ENCODE assay signal across 21 cellular contexts in genomic region chr17:29212681-29213121, GRCh38. TPM values are rescaled to one million over a fixed set of nuclear protein-coding genes. Genes with fewer than 3 reads are reported as not detected.
DNase-seq lines count a peak whose midpoint lies in the region; ATAC-seq and TF ChIP-seq lines count a peak whose summit lies in the region.
"Had no signal": no experiment of that assay in that cellular context is flagged by ENCODE, and none has a peak within 500 bp of the region (broad histone marks: within the 10 kb centered on the region; RNA-seq: fewer than 3 reads in every experiment).

No MANE protein-coding gene starts in this region.

- H3K9me2 ChIP-seq in GM23338 (ENCODE audit: insufficient read depth) (no peaks in the 10 kb centered on the region), PC-3 (replicated peaks; ENCODE audit: low read length) (no peaks in the 10 kb centered on the region)

- no peaks in the 10 kb centered on the region for H3K79me2 ChIP-seq in GM23338 (replicated peaks; ENCODE audit: insufficient read depth)
- H3K79me2 ChIP-seq in PC-3 (ENCODE audit: low read length) = no peaks in the 10 kb centered on the region

- H3K9ac ChIP-seq in PC-3 (ENCODE audit: low read length) = no peak overlapping the region

- peaks cover 19% of the 10 kb centered on the region for H3K4me1 Mint-ChIP-seq in GM23338
- H3K4me1 Mint-ChIP-seq in activated naive CD4-positive, alpha-beta T cell treated with anti-CD3 and anti-CD28 coated beads for 36 hours (ENCODE audit: low read depth) = no peaks in the 10 kb centered on the region
- peaks cover 2% of the 10 kb centered on the region for H3K4me1 Mint-ChIP-seq in osteocyte (ENCODE audit: unreplicated experiment)
- H3K4me1 Mint-ChIP-seq: brain had no signal

- H3K27ac Mint-ChIP-seq in GM23338 = no peak overlapping the region
- no peak overlapping the region for H3K27ac Mint-ChIP-seq in activated naive CD4-positive, alpha-beta T cell treated with anti-CD3 and anti-CD28 coated beads for 36 hours
- no peak overlapping the region for H3K27ac Mint-ChIP-seq in osteocyte (ENCODE audit: unreplicated experiment)
- H3K27ac Mint-ChIP-seq: brain; effector memory CD8-positive, alpha-beta T cell had no signal

- intact Hi-C loops in PC-3 (cut with micrococcal nuclease) = no loop called here
- intact Hi-C loops in activated naive CD4-positive, alpha-beta T cell treated with anti-CD3 and anti-CD28 coated beads for 36 hours (cut with micrococcal nuclease) = no loop called here

- no peaks in the 10 kb centered on the region for H4K20me1 ChIP-seq in GM23338 (replicated peaks; ENCODE audit: insufficient read depth)
- no peaks in the 10 kb centered on the region for H4K20me1 ChIP-seq in PC-3 (ENCODE audit: low read length)

- H3K36me3 ChIP-seq in GM23338 (ENCODE audit: insufficient read depth) (no peaks in the 10 kb centered on the region), PC-3 (ENCODE audit: low read depth, low read length) (no peaks in the 10 kb centered on the region)
- H3K36me3 ChIP-seq: WERI-Rb-1 had no signal

- TF ChIP-seq CTCF in AG04450 (IDR thresholded peaks at IDR 0.05; ENCODE audit: low read depth, low read length) = no peak
- no peak for TF ChIP-seq CTCF in GM23338 (conservative IDR thresholded peaks at IDR 0.05; ENCODE audit: low read depth in 2 of 2)
- TF ChIP-seq CTCF in PC-3 (conservative IDR thresholded peaks at IDR 0.05; ENCODE audit: low read depth, low read length) = no peak
- TF ChIP-seq CTCF in osteocyte (IDR thresholded peaks at IDR 0.05) = no peak

- H2AFZ ChIP-seq in GM23338 (peak overlapping the region; percentile 83), PC-3 (ENCODE audit: low read length) (no peak overlapping the region)

- POLR2A ChIA-PET in AG04450 (lab: Yijun Ruan, JAX) (interaction anchor here (0.6 to 1.6 kb wide), 3 partner anchors 33 to 64 kb away, joined by 3 to 5 read pairs (median 3); partner anchors contain the start of gene MYO18A), PC-3 (lab: Charles Lee; ENCODE audit: unreplicated experiment) (no interaction called here)

- H3K27me3 Mint-ChIP-seq in GM23338 (ENCODE audit: insufficient read depth, low read depth, poor library complexity) (peaks cover 3% of the 10 kb centered on the region), osteocyte (ENCODE audit: unreplicated experiment) (peaks cover 9% of the 10 kb centered on the region)
- H3K27me3 Mint-ChIP-seq in activated naive CD4-positive, alpha-beta T cell treated with anti-CD3 and anti-CD28 coated beads for 36 hours (ENCODE audit: low read depth) = no peaks in the 10 kb centered on the region

- H3K9me3 ChIP-seq in AG04450 (ENCODE audit: control insufficient read depth, insufficient read depth, low read length) (no peaks in the 10 kb centered on the region), PC-3 (ENCODE audit: low read length) (no peaks in the 10 kb centered on the region)

- no peak for ATAC-seq in GM23338
- no peak for ATAC-seq in PC-3
- ATAC-seq: effector memory CD8-positive, alpha-beta T cell; left ventricle myocardium superior had no signal

- H3K4me1 ChIP-seq in GM23338 (ENCODE audit: insufficient read depth) = peaks cover 11% of the 10 kb centered on the region
- no peaks in the 10 kb centered on the region for H3K4me1 ChIP-seq in PC-3 (ENCODE audit: insufficient read depth, low read length)

- H3K27me3 ChIP-seq in AG04450 (ENCODE audit: control insufficient read depth, insufficient read depth, low read length) (no peaks in the 10 kb centered on the region), GM23338 (ENCODE audit: insufficient read depth) (no peaks in the 10 kb centered on the region), PC-3 (ENCODE audit: low read length) (no peaks in the 10 kb centered on the region)

- H3K27ac ChIP-seq in AG04450 (ENCODE audit: low read depth, low read length) (peak overlapping the region; percentile 11), GM23338 (ENCODE audit: low read depth) (no peak overlapping the region), epithelial cell of prostate (peak overlapping the region; percentile 61), PC-3 (ENCODE audit: low read length) (no peak overlapping the region)
- H3K27ac ChIP-seq: WERI-Rb-1 had no signal

- H3K36me3 Mint-ChIP-seq in GM23338 (ENCODE audit: low read depth) (no peaks in the 10 kb centered on the region), osteocyte (ENCODE audit: unreplicated experiment) (no peaks in the 10 kb centered on the region)
- H3K36me3 Mint-ChIP-seq in activated naive CD4-positive, alpha-beta T cell treated with anti-CD3 and anti-CD28 coated beads for 36 hours (ENCODE audit: low read depth) = no peaks in the 10 kb centered on the region
- H3K36me3 Mint-ChIP-seq: brain had no signal

- H3K4me3 Mint-ChIP-seq in GM23338 (no peak overlapping the region), osteocyte (ENCODE audit: unreplicated experiment) (no peak overlapping the region)
- no peak overlapping the region for H3K4me3 Mint-ChIP-seq in activated naive CD4-positive, alpha-beta T cell treated with anti-CD3 and anti-CD28 coated beads for 36 hours
- H3K4me3 Mint-ChIP-seq: brain; effector memory CD8-positive, alpha-beta T cell had no signal

- no peak for DNase-seq in AG04450 (ENCODE audit: low read depth, low spot score)
- no peak for DNase-seq in GM23338 (ENCODE audit: low spot score)
- DNase-seq in epithelial cell of prostate (ENCODE audit: low read depth, low spot score) = peak; percentile 33
- DNase-seq in medulla oblongata (ENCODE audit: extremely low spot score) = peak; percentile 93
- no peak for DNase-seq in PC-3
- no peak for DNase-seq in NCI-H2171 (lab: John Stamatoyannopoulos, UW)
- no peak for DNase-seq in activated naive CD4-positive, alpha-beta T cell treated with anti-CD3 and anti-CD28 coated beads for 36 hours
- DNase-seq in osteocyte (ENCODE audit: extremely low spot score, unreplicated experiment) = no peak
- DNase-seq: activated effector memory CD4-positive, alpha-beta T cell treated with anti-CD3 and anti-CD28 coated beads, Interleukin-2, amount 50 U/mL, for 16 hours; DMS 273 treated with DMSO at 0.1 percent for 48 hours; effector memory CD8-positive, alpha-beta T cell; Kasumi-1; left ventricle myocardium superior; NCI-H1694 treated with DMSO at 0.1 percent for 48 hours; NCI-H510A treated with DMSO at 0.1 percent for 48 hours; stimulated activated CD4-positive, alpha-beta T cell treated with anti-CD3 and anti-CD28 coated beads, Interleukin-4, amount 100 ng/mL, for 24 hours; SW 1271; WERI-Rb-1 had no signal

- CTCF ChIA-PET in AG04450 (lab: Charles Lee) = interaction anchor here (1.1 to 2.6 kb wide), 3 partner anchors 32 to 67 kb away, joined by 5 to 12 read pairs (median 11); partner anchors contain the start of gene MYO18A
- CTCF ChIA-PET in PC-3 (lab: Charles Lee) = interaction anchor here (1.4 kb wide), 1 partner anchor 89 kb away, joined by 5 read pairs; no protein-coding TSS in a partner anchor
- CTCF ChIA-PET in activated naive CD4-positive, alpha-beta T cell treated with anti-CD3 and anti-CD28 coated beads for 36 hours (lab: Charles Lee) = interaction anchor here (0.7 to 1.0 kb wide), 2 partner anchors 64 to 89 kb away, joined by 3 to 4 read pairs; no protein-coding TSS in a partner anchor

- H3K9me3 Mint-ChIP-seq in GM23338 = no peaks in the 10 kb centered on the region
- no peaks in the 10 kb centered on the region for H3K9me3 Mint-ChIP-seq in activated naive CD4-positive, alpha-beta T cell treated with anti-CD3 and anti-CD28 coated beads for 36 hours
- H3K9me3 Mint-ChIP-seq in osteocyte (ENCODE audit: unreplicated experiment) = no peaks in the 10 kb centered on the region
- H3K9me3 Mint-ChIP-seq: effector memory CD8-positive, alpha-beta T cell had no signal

- H3F3A ChIP-seq in GM23338 (replicated peaks; ENCODE audit: low read depth) (no peaks in the 10 kb centered on the region), PC-3 (ENCODE audit: low read length, unreplicated experiment) (no peaks in the 10 kb centered on the region)

- H3K4me3 ChIP-seq in AG04450 (ENCODE audit: low read depth, low read length) (no peak overlapping the region), GM23338 (no peak overlapping the region), PC-3 (ENCODE audit: low read length) (no peak overlapping the region)

- no TSS peak for BruUV-seq in PC-3 (replicated peaks; lab: Mats Ljungman, UMichigan)

- no peak overlapping the region for H3K4me2 ChIP-seq in GM23338
- no peak overlapping the region for H3K4me2 ChIP-seq in PC-3 (ENCODE audit: low read length)

TF ChIP-seq in GM23338, 12 proteins besides CTCF, POLR2A, EP300 and RAD21 (continues in another document):
- no peak for TF ChIP-seq JUNB (IDR thresholded peaks at IDR 0.05; ENCODE audit: unreplicated experiment)

RNA-seq across cellular contexts. Expression of gene MYO18A, which starts 32.5 kb away (rescaled TPM):
- polyA plus RNA-seq in AG04450 (2011; rRNA removed) (9.8 and 16.7 TPM in 2 replicates), GM23338 (2016; fragmentation: Nextera tagmentation; extraction: Ambion mirVana) (16.7 and 18.3 TPM in 2 replicates)
- 40.8 and 50.1 TPM in 2 replicates for polyA minus RNA-seq in AG04450 (2011; rRNA and poly(A)+ RNA removed)
- total RNA-seq in GM23338 (2014; rRNA removed; shearing (Covaris generic)) = 23.9 and 37.5 TPM in 2 replicates
- total RNA-seq in PC-3 (2014; rRNA removed) (28.0 and 36.1 TPM in 2 replicates), osteocyte (27.8 and 28.8 TPM in 2 replicates)
- total RNA-seq in activated naive CD4-positive, alpha-beta T cell treated with anti-CD3 and anti-CD28 coated beads for 36 hours = 10 to 100 TPM; 23.8 to 25.0 TPM

RNA-seq across cellular contexts. Expression of gene CRYBA1, which starts 34.0 kb away (rescaled TPM):
- not detected in 2 replicates for polyA plus RNA-seq in AG04450 (2011; rRNA removed)
- not detected in 2 replicates for polyA minus RNA-seq in AG04450 (2011; rRNA and poly(A)+ RNA removed)
- total RNA-seq in GM23338 (2014; rRNA removed; shearing (Covaris generic)) = not detected in 2 replicates
- not detected in 2 replicates for polyA plus RNA-seq in GM23338 (2016; fragmentation: Nextera tagmentation; extraction: Ambion mirVana)
- total RNA-seq in PC-3 (2014; rRNA removed) = not detected in 2 replicates
- total RNA-seq in activated naive CD4-positive, alpha-beta T cell treated with anti-CD3 and anti-CD28 coated beads for 36 hours = not detected
- total RNA-seq in osteocyte = not detected in 2 replicates
- total RNA-seq: left ventricle myocardium superior, OCI-LY7 had no signal
- polyA plus RNA-seq: neural cell had no signal

Comparison
In these comparisons a context has a peak if more than half of its experiments do, and no peak if none do; other contexts are left out.
1. DNase-seq: peak in epithelial cell of prostate (single experiment) and medulla oblongata (single experiment); none in AG04450 (single experiment), GM23338 (single experiment), PC-3 (single experiment), NCI-H2171 (single experiment), activated naive CD4-positive, alpha-beta T cell treated with anti-CD3 and anti-CD28 coated beads for 36 hours (single experiment) and osteocyte (single experiment).
2. H3K27ac ChIP-seq: peak in AG04450 (single experiment) and epithelial cell of prostate (single experiment); none in GM23338 (single experiment) and PC-3 (single experiment).